13 cellular contexts compared by ENCODE assay signal in the genomic region with DNA sequence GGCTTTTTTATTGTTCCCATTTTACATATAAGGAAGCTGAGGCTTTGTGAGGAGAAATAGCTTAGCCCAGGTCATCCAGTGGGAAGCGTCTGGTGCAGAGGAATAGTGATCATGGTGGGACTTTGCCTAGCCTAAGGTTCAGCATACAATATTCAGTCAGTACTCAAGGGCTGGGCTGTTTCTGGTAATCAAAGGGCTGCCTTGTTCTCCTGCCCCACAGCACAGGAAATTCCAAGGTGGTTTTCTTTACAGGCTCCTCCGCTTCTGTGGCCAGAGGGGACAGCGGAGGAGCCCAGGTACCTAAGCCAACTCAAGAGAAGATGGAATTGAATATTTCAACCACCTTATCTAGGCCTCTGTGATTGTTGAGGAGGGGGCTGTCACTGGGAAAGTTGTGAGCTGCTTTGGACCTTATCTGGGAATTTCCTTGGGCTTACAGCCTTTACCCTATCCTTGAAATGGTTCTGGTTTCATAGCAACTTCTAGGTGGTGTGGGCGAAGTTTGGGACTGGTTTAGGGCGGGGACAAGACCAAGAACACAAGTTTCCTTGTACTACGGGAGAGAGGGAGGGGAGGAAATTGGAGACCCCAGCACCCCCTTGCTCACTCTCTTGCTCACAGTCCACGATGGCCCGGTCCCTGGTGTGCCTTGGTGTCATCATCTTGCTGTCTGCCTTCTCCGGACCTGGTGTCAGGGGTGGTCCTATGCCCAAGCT. TPM values are rescaled to one million over a fixed set of nuclear protein-coding genes. Genes with fewer than 3 reads are reported as not detected.
DNase-seq lines count a peak whose midpoint lies in the region; ATAC-seq, FAIRE-seq and TF ChIP-seq lines count a peak whose summit lies in the region.
"Had no signal": no experiment of that assay in that cellular context is flagged by ENCODE, and none has a peak within 500 bp of the region (broad histone marks: within the 10 kb centered on the region; RNA-seq: fewer than 3 reads in every experiment).

A gene (plus strand): TSS at position 606 of the 716 bp plus-strand sequence. CDS start 22 bp downstream, at position 628.

- dilution Hi-C loops in keratinocyte (cut with MboI; ENCODE audit: extremely low pct_ligation_motif_present, low sequenced_read_pairs) = no loop called here

- peak within 1 kb of the TSS; percentile 67 for H2AFZ ChIP-seq in keratinocyte (ENCODE audit: control insufficient read depth, low read length)

- H3K9me3 ChIP-seq in keratinocyte (ENCODE audit: control insufficient read depth, low read depth, low read length) (no peaks in the 10 kb centered on the region), suprapubic skin (peaks cover 3% of the 10 kb centered on the region)

- CTCF ChIA-PET in T-cell (lab: Charles Lee) = interaction anchor here in 1 of 2 donors (1.1 kb wide), 1 partner anchor 32 kb away, joined by 4 read pairs; no protein-coding TSS in a partner anchor

- H3K9me1 ChIP-seq in keratinocyte (ENCODE audit: control insufficient read depth, extremely low read depth, insufficient read depth, low read length) = no peaks in the 10 kb centered on the region

- DNase-seq in T-helper 2 cell treated with Interferon-gamma antibody and Interleukin-4, amounts not matched to agents 5 μg/mL and 100 μg/mL, for 36 hours (ENCODE audit: low spot score) = no peak
- DNase-seq in T-helper 2 cell (no peak), T-cell (no peak), keratinocyte (ENCODE audit: low read depth, low spot score) (no peak), suprapubic skin (ENCODE audit: low spot score in 2 of 2) (no peak), SIG-M5 treated with dmso at 0.1 percent for 504 hours (lab: John Stamatoyannopoulos, UW; ENCODE audit: unreplicated experiment) (no peak)
- DNase-seq in stimulated activated CD4-positive, alpha-beta T cell treated with anti-CD3 and anti-CD28 coated beads, Interleukin-12 subunit alpha, Interleukin-12 subunit beta, amount 100 ng/mL, for 4 hours = no peak
- DNase-seq: 8988T; left cardiac atrium; MM.1S; Right ventricle myocardium superior; stimulated activated CD4-positive, alpha-beta T cell treated with anti-CD3 and anti-CD28 coated beads, Interleukin-4, amount 100 ng/mL, for 4 hours had no signal

- H3K36me3 Mint-ChIP-seq in T-helper 2 cell treated with Interferon-gamma antibody and Interleukin-4, amounts not matched to agents 5 μg/mL and 100 μg/mL, for 36 hours (ENCODE audit: low read depth) = peaks cover 30% of the 10 kb centered on the region
- peaks cover 10% of the 10 kb centered on the region for H3K36me3 Mint-ChIP-seq in T-cell

- peak within 1 kb of the TSS; percentile 36 for H3K4me3 Mint-ChIP-seq in T-helper 2 cell treated with Interferon-gamma antibody and Interleukin-4, amounts not matched to agents 5 μg/mL and 100 μg/mL, for 36 hours
- no peak within 1 kb of the TSS for H3K4me3 Mint-ChIP-seq in T-cell

- H3K27me3 ChIP-seq in keratinocyte (ENCODE audit: control insufficient read depth, extremely low read depth, insufficient read depth, low read length) (no peaks in the 10 kb centered on the region), suprapubic skin (no peaks in the 10 kb centered on the region)

- H3K4me2 ChIP-seq in keratinocyte (ENCODE audit: control insufficient read depth, extremely low read depth, insufficient read depth, low read depth, low read length) = peak within 1 kb of the TSS; percentile 65

- ATAC-seq in T-cell (replicated peaks in 1 of 4) = no peak
- no peak for ATAC-seq in activated CD4-positive, CD25-positive, alpha-beta regulatory T cell treated with anti-CD3 and anti-CD28 coated beads, Interleukin-2, amount 50 U/mL, for 24 hours
- ATAC-seq: left cardiac atrium had no signal

- H3K36me3 ChIP-seq in keratinocyte (ENCODE audit: control insufficient read depth in 2 of 2, extremely low read depth in 1 of 2, insufficient read depth in 2 of 2, low read length in 2 of 2) (no peaks in the 10 kb centered on the region), suprapubic skin (no peaks in the 10 kb centered on the region)

- no peak for TF ChIP-seq POLR2A in suprapubic skin (IDR thresholded peaks at IDR 0.05)

- H3K4me3 ChIP-seq in keratinocyte (ENCODE audit: control insufficient read depth in 2 of 3, extremely low read depth in 1 of 3, insufficient read depth in 2 of 3, low read depth in 1 of 3, low read length in 3 of 3) (peak within 1 kb of the TSS in 1 of 3 experiments; percentile 26), suprapubic skin (peak within 1 kb of the TSS; percentile 4)

- no peaks in the 10 kb centered on the region for H4K20me1 ChIP-seq in keratinocyte (ENCODE audit: control insufficient read depth, extremely low read depth, insufficient read depth, low read length)

- H3K9me3 Mint-ChIP-seq in T-helper 2 cell treated with Interferon-gamma antibody and Interleukin-4, amounts not matched to agents 5 μg/mL and 100 μg/mL, for 36 hours = peaks cover 4% of the 10 kb centered on the region
- H3K9me3 Mint-ChIP-seq in T-cell = peaks cover 0 to 3% (median 0%) of the 10 kb centered on the region in 3 donors

- H3K27me3 Mint-ChIP-seq in T-helper 2 cell treated with Interferon-gamma antibody and Interleukin-4, amounts not matched to agents 5 μg/mL and 100 μg/mL, for 36 hours (ENCODE audit: low read depth) = no peaks in the 10 kb centered on the region
- no peaks in the 10 kb centered on the region for H3K27me3 Mint-ChIP-seq in T-cell

- WGBS in suprapubic skin = 58% methylated on average over 9 of the region's 9 CpGs

- TF ChIP-seq CTCF in keratinocyte (optimal IDR thresholded peaks at IDR 0.05 in 1 of 3, IDR thresholded peaks at IDR 0.05 in 1 of 3, conservative IDR thresholded peaks at IDR 0.05 in 1 of 3; ENCODE audit: extremely low read depth in 1 of 3, insufficient read depth in 2 of 3, low read length in 3 of 3) (no peak), suprapubic skin (IDR thresholded peaks at IDR 0.05) (no peak)

- POLR2A ChIA-PET in T-cell (lab: Charles Lee) = no interaction called here

- peak within 1 kb of the TSS; percentile 78 for H3K27ac Mint-ChIP-seq in T-helper 2 cell treated with Interferon-gamma antibody and Interleukin-4, amounts not matched to agents 5 μg/mL and 100 μg/mL, for 36 hours
- H3K27ac Mint-ChIP-seq in T-cell = peak within 1 kb of the TSS; percentile 28 to 74

- H3K79me2 ChIP-seq in keratinocyte (ENCODE audit: control insufficient read depth, insufficient read depth, low read length) = no peaks in the 10 kb centered on the region

- H3K27ac ChIP-seq in keratinocyte (ENCODE audit: control insufficient read depth, insufficient read depth, low read length) (peak within 1 kb of the TSS; percentile 65), suprapubic skin (peak within 1 kb of the TSS; percentile 58)

- H3K4me1 ChIP-seq in keratinocyte (ENCODE audit: control insufficient read depth, extremely low read depth, insufficient read depth, low read length) (peaks cover 26% of the 10 kb centered on the region), suprapubic skin (peaks cover 18% of the 10 kb centered on the region)

- no peak for FAIRE-seq in keratinocyte (lab: Jason Lieb, UNC)

- peaks cover 35% of the 10 kb centered on the region for H3K4me1 Mint-ChIP-seq in T-helper 2 cell treated with Interferon-gamma antibody and Interleukin-4, amounts not matched to agents 5 μg/mL and 100 μg/mL, for 36 hours (ENCODE audit: low read depth)
- H3K4me1 Mint-ChIP-seq in T-cell = peaks cover 32 to 39% (median 39%) of the 10 kb centered on the region in 3 donors

- peak within 1 kb of the TSS; percentile 9 for H3K9ac ChIP-seq in keratinocyte (ENCODE audit: control insufficient read depth, extremely low read depth, insufficient read depth, low read length)

- no peak for TF ChIP-seq EP300 in suprapubic skin (IDR thresholded peaks at IDR 0.05)

RNA-seq across cellular contexts. Expression of the gene that starts here (rescaled TPM):
- total RNA-seq in T-cell (1 to 10 TPM in 4 of 5 donors, not detected in 1; 1.5 to 5.2 (median 4.1) TPM), suprapubic skin (10 to 100 TPM in 2 of 4 donors, 1 to 10 TPM in 2; 4.8 to 15.1 (median 9.9) TPM)
- 3.4 to 7.4 TPM (median 5.5 TPM) in 3 replicates for polyA plus RNA-seq in keratinocyte
- polyA plus RNA-seq in keratinocyte (2011; ENCODE audit: low read depth) = not detected
- 2.2 and 6.2 TPM in 2 replicates for polyA plus RNA-seq in keratinocyte (2011; cell fraction: cytosol; rRNA removed)
- polyA plus RNA-seq in keratinocyte (2011; cell fraction: nucleus; rRNA removed) = 0.76 and 3.1 TPM in 2 replicates
- 2.2 and 15.4 TPM in 2 replicates for polyA plus RNA-seq in keratinocyte (2012; ENCODE audit: low replicate concordance)
- 2.4 to 8.9 TPM (median 5.7 TPM) in 3 replicates for polyA minus RNA-seq in keratinocyte
- not detected for polyA minus RNA-seq in keratinocyte (2011; cell fraction: cytosol; rRNA and poly(A)+ RNA removed)
- polyA minus RNA-seq in keratinocyte (2011; cell fraction: nucleus; rRNA and poly(A)+ RNA removed) = 3.2 TPM in 1 of 2 replicates, not detected in the other
- total RNA-seq: Right ventricle myocardium superior had no signal
